Comparison of ENCODE assay signal across 10 cellular contexts in the genomic region with DNA sequence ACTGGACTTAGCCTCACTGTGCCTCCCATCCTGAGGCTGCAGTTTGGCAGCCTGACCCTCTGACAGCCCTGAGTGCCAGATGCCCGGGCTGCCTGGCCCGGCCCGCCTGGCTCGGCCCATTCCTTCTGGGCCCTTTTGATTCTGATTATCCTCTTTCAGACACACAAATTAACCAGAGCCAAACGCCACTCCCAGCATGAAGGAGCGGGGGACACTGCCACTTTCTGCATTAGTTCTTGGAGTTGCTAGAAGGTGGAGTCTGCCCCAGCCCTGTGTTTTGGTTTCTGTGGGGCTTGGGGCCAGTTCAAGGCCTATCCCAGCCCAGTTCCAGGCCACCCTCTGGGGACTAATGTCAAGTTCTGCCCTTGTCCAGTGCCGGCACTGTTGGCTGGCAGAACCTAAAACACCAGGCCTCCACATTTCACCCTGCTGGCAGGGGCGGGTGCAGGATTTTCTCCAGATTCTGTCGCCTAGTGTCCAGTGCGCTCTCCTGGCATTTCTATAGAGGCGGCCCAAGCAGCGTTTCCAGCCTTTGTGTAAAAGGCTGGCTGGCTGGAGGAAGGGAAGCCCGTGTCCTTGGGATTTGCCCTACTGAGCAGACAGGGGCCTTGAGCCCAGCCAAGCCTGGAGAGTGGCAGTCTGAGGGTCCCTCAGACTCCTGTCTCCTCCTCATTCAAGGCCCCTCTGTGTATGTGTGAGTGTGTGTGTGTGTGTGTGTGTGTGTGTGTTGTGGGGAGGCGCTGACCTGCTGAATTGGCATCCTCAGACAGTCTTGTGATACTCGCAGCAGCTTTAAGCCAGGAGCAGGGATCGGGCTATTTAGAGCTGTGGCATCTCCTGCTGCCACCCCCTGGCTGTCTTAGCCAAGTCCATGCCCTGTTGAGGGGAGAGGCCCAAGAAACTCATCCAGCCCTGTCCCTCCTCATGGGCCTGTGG. TPM values are rescaled to one million over a fixed set of nuclear protein-coding genes. Genes with fewer than 3 reads are reported as not detected.
DNase-seq lines count a peak whose midpoint lies in the region; ATAC-seq and TF ChIP-seq lines count a peak whose summit lies in the region.
"Had no signal": no experiment of that assay in that cellular context is flagged by ENCODE, and none has a peak within 500 bp of the region (broad histone marks: within the 10 kb centered on the region; RNA-seq: fewer than 3 reads in every experiment).

No MANE protein-coding gene starts in this region.

- peak overlapping the region in 6 of 10 experiments; percentile 10 to 60 (median 50); a peak in 7 of 20 replicates for H3K4me3 ChIP-seq in BLaER1 treated with 17β-estradiol and CSF1 and Interleukin-3, amounts not matched to agents 10 nM and 100 nM
- no peak overlapping the region for H3K4me3 ChIP-seq in heart left ventricle

- no peaks in the 10 kb centered on the region for H3K27me3 ChIP-seq in BLaER1 treated with 17β-estradiol and CSF1 and Interleukin-3, amounts not matched to agents 10 nM and 100 nM
- no peaks in the 10 kb centered on the region for H3K27me3 ChIP-seq in heart left ventricle

- peak overlapping the region; percentile 72 to 99 (median 96) for H3K4me2 ChIP-seq in BLaER1 treated with 17β-estradiol and CSF1 and Interleukin-3, amounts not matched to agents 10 nM and 100 nM

- H4K20me1 ChIP-seq in BLaER1 treated with 17β-estradiol and CSF1 and Interleukin-3, amounts not matched to agents 10 nM and 100 nM, result peaks cover 0 to 58% (median 11%) of the 10 kb centered on the region in 11 experiments; a peak in 8 of 22 replicates

- intact Hi-C loops in heart left ventricle (cut with DNase I), result loop anchor here in 1 of 10 donors (2.0 to 5.0 kb wide), 2 partner anchors 22 to 59 kb away; a partner anchor contains a TSS

- peak in 2 of 12 donors; percentile 13 to 20 for TF ChIP-seq CTCF in heart left ventricle (IDR thresholded peaks at IDR 0.05)

- peak overlapping the region in 10 of 11 experiments; percentile 47 to 97 (median 95); a peak in 20 of 22 replicates for H3K27ac ChIP-seq in BLaER1 treated with 17β-estradiol and CSF1 and Interleukin-3, amounts not matched to agents 10 nM and 100 nM
- peak overlapping the region; percentile 56 for H3K27ac ChIP-seq in angular gyrus (ENCODE audit: low read depth, low read length)
- H3K27ac ChIP-seq in heart left ventricle, result peak overlapping the region; percentile 75 to 95 (median 88)

- ATAC-seq in heart left ventricle (peak; percentile 78 to 90 (median 80)), GM21360 (IDR thresholded peaks at IDR 0.05; ENCODE audit: unreplicated experiment) (no peak), GM21526 (IDR thresholded peaks at IDR 0.05; ENCODE audit: low FRiP score, unreplicated experiment) (no peak)

- peaks cover 60 to 90% (median 74%) of the 10 kb centered on the region in 10 experiments for H3K4me1 ChIP-seq in BLaER1 treated with 17β-estradiol and CSF1 and Interleukin-3, amounts not matched to agents 10 nM and 100 nM
- H3K4me1 ChIP-seq in heart left ventricle, result peaks cover 0 to 67% (median 29%) of the 10 kb centered on the region in 12 donors

- 41 to 51% (median 47%) methylated on average over 14 to 16 of the region's 16 CpGs for WGBS in heart left ventricle, 4 donors

- H3K36me3 ChIP-seq in BLaER1 treated with 17β-estradiol and CSF1 and Interleukin-3, amounts not matched to agents 10 nM and 100 nM, result peaks cover 33 to 43% (median 35%) of the 10 kb centered on the region in 11 experiments
- peaks cover 0 to 65% (median 33%) of the 10 kb centered on the region in 9 donors for H3K36me3 ChIP-seq in heart left ventricle

- peak overlapping the region; percentile 46 to 87 (median 82) for H3K9ac ChIP-seq in BLaER1 treated with 17β-estradiol and CSF1 and Interleukin-3, amounts not matched to agents 10 nM and 100 nM

- no peaks in the 10 kb centered on the region for H3K9me3 ChIP-seq in BLaER1 treated with 17β-estradiol and CSF1 and Interleukin-3, amounts not matched to agents 10 nM and 100 nM (replicated peaks in 1 of 11)
- H3K9me3 ChIP-seq in heart left ventricle, result no peaks in the 10 kb centered on the region

- TF ChIP-seq POLR2A in heart left ventricle (IDR thresholded peaks at IDR 0.05), result no peak

- peak in 4 of 5 donors; percentile 58 to 76 (median 72) for DNase-seq in heart left ventricle
- DNase-seq in retina, result peak; percentile 26
- DNase-seq in activated CD4-positive, CD25-positive, alpha-beta regulatory T cell treated with anti-CD3 and anti-CD28 coated beads, Interleukin-2, amount 50 U/mL, for 72 hours, result no peak
- DNase-seq in NCI-H1092 treated with DMSO at 0.1 percent for 48 hours (lab: John Stamatoyannopoulos, UW), result no peak
- DNase-seq: activated naive CD8-positive, alpha-beta T cell treated with anti-CD3 and anti-CD28 coated beads, Interleukin-2, amount 10 ng/mL, durations not matched to agents 7 days and 5 days; CD4-positive, CD25-positive, alpha-beta regulatory T cell had no signal

RNA-seq across cellular contexts. Expression of a gene that starts 21.4 kb away (rescaled TPM):
- 100 to 1,000 TPM; 102 to 207 (median 123) TPM for total RNA-seq in heart left ventricle
- polyA plus RNA-seq in heart left ventricle, result 100 to 1,000 TPM in 1 of 2 donors, 10 to 100 TPM in 1; 92.8 to 105 TPM

RNA-seq across cellular contexts. Expression of a gene that starts 24.5 kb away (rescaled TPM):
- 1 to 10 TPM; 4.1 to 9.8 (median 6.3) TPM for total RNA-seq in heart left ventricle
- 1 to 10 TPM; 3.3 to 8.8 TPM for polyA plus RNA-seq in heart left ventricle

RNA-seq across cellular contexts. Expression of a gene that starts 37.3 kb away (rescaled TPM):
- total RNA-seq in heart left ventricle, result 10 to 100 TPM; 14.4 to 28.7 (median 22.5) TPM
- polyA plus RNA-seq in heart left ventricle, result 10 to 100 TPM; 11.9 to 12.4 TPM

RNA-seq across cellular contexts. Expression of a gene that starts 49.8 kb away (rescaled TPM):
- 100 to 1,000 TPM in 2 of 9 donors, 10 to 100 TPM in 7; 61.0 to 114 (median 70.8) TPM for total RNA-seq in heart left ventricle
- polyA plus RNA-seq in heart left ventricle, result 10 to 100 TPM; 36.8 to 52.7 TPM

RNA-seq across cellular contexts. Expression of a gene that starts 50.7 kb away (rescaled TPM):
- 1 to 10 TPM; 3.9 to 7.5 (median 5.7) TPM for total RNA-seq in heart left ventricle
- 1 to 10 TPM; 3.4 to 6.4 TPM for polyA plus RNA-seq in heart left ventricle

Comparison
In these comparisons a context has a peak if more than half of its experiments do, and no peak if none do; other contexts are left out.
1. H3K4me3 ChIP-seq: peak in BLaER1 treated with 17β-estradiol and CSF1 and Interleukin-3, amounts not matched to agents 10 nM and 100 nM (6 of 10); none in heart left ventricle (0 of 12).
2. ATAC-seq: peak in heart left ventricle (4 of 4); none in GM21360 (single experiment) and GM21526 (single experiment).
3. DNase-seq: peak in heart left ventricle (4 of 5) and retina (single experiment); none in activated CD4-positive, CD25-positive, alpha-beta regulatory T cell treated with anti-CD3 and anti-CD28 coated beads, Interleukin-2, amount 50 U/mL, for 72 hours (single experiment) and NCI-H1092 treated with DMSO at 0.1 percent for 48 hours (single experiment).
4. Peak in every context shown above with its lines, with median percentiles within 50 percentile points of each other: H3K27ac ChIP-seq.